In genomic region chr19:55703790-55704215, GRCh38 we compare ENCODE assay signal across 8 cellular contexts. TPM values are rescaled to one million over a fixed set of nuclear protein-coding genes. Genes with fewer than 3 reads are reported as not detected.
DNase-seq lines count a peak whose midpoint lies in the region; ATAC-seq and TF ChIP-seq lines count a peak whose summit lies in the region.

No MANE protein-coding gene starts in this region.

- H3K4me1 ChIP-seq in PC-3 (ENCODE audit: insufficient read depth, low read length) (no peaks in the 10 kb centered on the region), ascending aorta (no peaks in the 10 kb centered on the region)

- H3K36me3 ChIP-seq in PC-3 (ENCODE audit: low read depth, low read length) (peaks cover 22% of the 10 kb centered on the region), ascending aorta (peaks cover 8 to 17% of the 10 kb centered on the region in 2 donors)

- DNase-seq in CD1c-positive myeloid dendritic cell (ENCODE audit: extremely low spot score): peak; percentile 70
- no peak for DNase-seq in PC-3
- no peak for DNase-seq in ascending aorta (ENCODE audit: low spot score in 2 of 2)
- peak in 2 of 3 donors; percentile 9 to 32 for DNase-seq in immature natural killer cell
- peak; percentile 49 to 59 for DNase-seq in stimulated activated CD4-positive, alpha-beta T cell treated with anti-CD3 and anti-CD28 coated beads, Interleukin-2, amount 100 ng/mL, for 48 hours

- ATAC-seq in PC-3: no peak
- ATAC-seq in HG02852 (IDR thresholded peaks at IDR 0.05; ENCODE audit: unreplicated experiment): no peak
- ATAC-seq in GM19395 (IDR thresholded peaks at IDR 0.05; ENCODE audit: unreplicated experiment): no peak
- no peak for ATAC-seq in HG02642 (IDR thresholded peaks at IDR 0.05; ENCODE audit: poor library complexity, unreplicated experiment)

- intact Hi-C loops in PC-3 (cut with micrococcal nuclease) (no loop called here), ascending aorta (cut with DNase I) (no loop called here)

- H3K9me3 Mint-ChIP-seq in immature natural killer cell: no peaks in the 10 kb centered on the region

- H2AFZ ChIP-seq in PC-3 (ENCODE audit: low read length): no peak overlapping the region

- no peak overlapping the region for H3K27ac ChIP-seq in PC-3 (ENCODE audit: low read length)
- no peak overlapping the region for H3K27ac ChIP-seq in ascending aorta

- TF ChIP-seq CTCF in PC-3 (conservative IDR thresholded peaks at IDR 0.05; ENCODE audit: low read depth, low read length) (peak; percentile 62), ascending aorta (IDR thresholded peaks at IDR 0.05) (peak; percentile 12 to 67 (median 49))

- CTCF ChIA-PET in PC-3 (lab: Charles Lee): no interaction called here

- H3K79me2 ChIP-seq in PC-3 (ENCODE audit: low read length): no peaks in the 10 kb centered on the region

- H3K9me3 ChIP-seq in PC-3 (ENCODE audit: low read length) (no peaks in the 10 kb centered on the region), ascending aorta (no peaks in the 10 kb centered on the region)

- H3K4me3 ChIP-seq in PC-3 (ENCODE audit: low read length) (no peak overlapping the region), ascending aorta (no peak overlapping the region)

- BruUV-seq in PC-3 (replicated peaks; lab: Mats Ljungman, UMichigan): no TSS peak

- H3F3A ChIP-seq in PC-3 (ENCODE audit: low read length, unreplicated experiment): no peaks in the 10 kb centered on the region

- peaks cover 0 to 11% (median 5%) of the 10 kb centered on the region in 3 donors for H3K36me3 Mint-ChIP-seq in immature natural killer cell

- no peak overlapping the region for H3K4me3 Mint-ChIP-seq in immature natural killer cell

- H3K9me2 ChIP-seq in PC-3 (replicated peaks; ENCODE audit: low read length): no peaks in the 10 kb centered on the region

- H3K27ac Mint-ChIP-seq in immature natural killer cell: no peak overlapping the region

- POLR2A ChIA-PET in PC-3 (lab: Charles Lee; ENCODE audit: unreplicated experiment): no interaction called here

- peaks cover 0 to 8% of the 10 kb centered on the region in 2 donors for H3K4me1 Mint-ChIP-seq in immature natural killer cell

- no peak overlapping the region for H3K9ac ChIP-seq in PC-3 (ENCODE audit: low read length)

- no peak overlapping the region for H3K4me2 ChIP-seq in PC-3 (ENCODE audit: low read length)

- H4K20me1 ChIP-seq in PC-3 (ENCODE audit: low read length): no peaks in the 10 kb centered on the region

- H3K27me3 ChIP-seq in PC-3 (ENCODE audit: low read length) (no peaks in the 10 kb centered on the region), ascending aorta (no peaks in the 10 kb centered on the region)

- H3K27me3 Mint-ChIP-seq in immature natural killer cell (ENCODE audit: low read depth in 3 of 3): no peaks in the 10 kb centered on the region

RNA-seq across cellular contexts. Expression of gene EPN1, which starts 28.8 kb away (rescaled TPM):
- total RNA-seq in PC-3 (2014; rRNA removed): 203 and 240 TPM in 2 replicates
- total RNA-seq in ascending aorta: 122 TPM
- 10 to 100 TPM in 1 of 3 donors, 1 to 10 TPM in 2; 3.0 to 15.3 (median 3.7) TPM for polyA plus RNA-seq in immature natural killer cell

RNA-seq across cellular contexts. Expression of gene NLRP9, which starts 34.4 kb away (rescaled TPM):
- total RNA-seq in PC-3 (2014; rRNA removed) (not detected in 2 replicates), ascending aorta (not detected)
- not detected for polyA plus RNA-seq in immature natural killer cell

RNA-seq across cellular contexts. Expression of gene U2AF2, which starts 49.0 kb away (rescaled TPM):
- total RNA-seq in PC-3 (2014; rRNA removed) (343 and 360 TPM in 2 replicates), ascending aorta (221 TPM)
- 10 to 100 TPM in 1 of 3 donors, 1 to 10 TPM in 2; 3.1 to 17.0 (median 8.0) TPM for polyA plus RNA-seq in immature natural killer cell

RNA-seq across cellular contexts. Expression of gene RFPL4A, which starts 55.1 kb away (rescaled TPM):
- total RNA-seq in PC-3 (2014; rRNA removed): not detected in 2 replicates
- not detected for total RNA-seq in ascending aorta
- polyA plus RNA-seq in immature natural killer cell: not detected

RNA-seq across cellular contexts. Expression of gene CCDC106, which starts 55.8 kb away (rescaled TPM):
- total RNA-seq in PC-3 (2014; rRNA removed) (36.0 and 41.4 TPM in 2 replicates), ascending aorta (27.6 TPM)
- 1 to 10 TPM in 2 of 3 donors, not detected in 1; 1.1 to 1.7 TPM for polyA plus RNA-seq in immature natural killer cell

Comparison
In these comparisons a context has a peak if more than half of its experiments do, and no peak if none do; other contexts are left out.
1. DNase-seq: peak in CD1c-positive myeloid dendritic cell (single experiment), immature natural killer cell (2 of 3) and stimulated activated CD4-positive, alpha-beta T cell treated with anti-CD3 and anti-CD28 coated beads, Interleukin-2, amount 100 ng/mL, for 48 hours (2 of 2); none in PC-3 (single experiment) and ascending aorta (0 of 2).